ENCODE assay signal across 8 cellular contexts in genomic region chrX:15349046-15349445, GRCh38. TPM values are rescaled to one million over a fixed set of nuclear protein-coding genes. Genes with fewer than 3 reads are reported as not detected.
DNase-seq lines count a peak whose midpoint lies in the region; ATAC-seq and TF ChIP-seq lines count a peak whose summit lies in the region.

No MANE protein-coding gene starts in this region.

- no peak overlapping the region for H3K4me2 ChIP-seq in neural cell (ENCODE audit: low read length)

- H3K27ac ChIP-seq in neural cell (ENCODE audit: low read length): no peak overlapping the region

- no peak overlapping the region for H3K27ac Mint-ChIP-seq in T-helper 17 cell

- no peaks in the 10 kb centered on the region for H3K36me3 ChIP-seq in neural cell (ENCODE audit: insufficient read depth, low read length)

- no peaks in the 10 kb centered on the region for H3K79me2 ChIP-seq in neural cell (replicated peaks; ENCODE audit: insufficient read depth, low read length)

- no peaks in the 10 kb centered on the region for H3K4me1 Mint-ChIP-seq in T-helper 17 cell

- ATAC-seq in GM18870 (IDR thresholded peaks at IDR 0.05; ENCODE audit: unreplicated experiment): peak; percentile 70
- peak; percentile 35 for ATAC-seq in T-helper 17 cell
- ATAC-seq in HG03097 (IDR thresholded peaks at IDR 0.05; ENCODE audit: low FRiP score, unreplicated experiment): no peak

- TF ChIP-seq CTCF in fibroblast of mammary gland (conservative IDR thresholded peaks at IDR 0.05; ENCODE audit: control insufficient read depth, insufficient read depth, low read depth, low read length) (peak; percentile 66), neural cell (IDR thresholded peaks at IDR 0.05; ENCODE audit: poor library complexity, severe bottlenecking) (peak; percentile 73)

- no peak overlapping the region for H2AFZ ChIP-seq in neural cell (ENCODE audit: low read depth, low read length)

- H3K9me3 ChIP-seq in T-helper 17 cell (ENCODE audit: control insufficient read depth, low read length, poor library complexity, severe bottlenecking) (no peaks in the 10 kb centered on the region), neural cell (ENCODE audit: low read length) (no peaks in the 10 kb centered on the region)

- peak; percentile 76 for TF ChIP-seq RAD21 in neural cell (conservative IDR thresholded peaks at IDR 0.05)

- H3F3A ChIP-seq in neural cell (ENCODE audit: insufficient read depth, low read length, poor library complexity, severe bottlenecking): no peaks in the 10 kb centered on the region

- H3K27me3 Mint-ChIP-seq in T-helper 17 cell: peaks cover 2% of the 10 kb centered on the region

- H3K9ac ChIP-seq in neural cell (ENCODE audit: low read length): no peak overlapping the region

- H3K27me3 ChIP-seq in neural cell (ENCODE audit: insufficient read depth, low read depth, low read length): no peaks in the 10 kb centered on the region

- H4K20me1 ChIP-seq in neural cell (ENCODE audit: insufficient read depth): no peaks in the 10 kb centered on the region

- no peaks in the 10 kb centered on the region for H3K9me2 ChIP-seq in neural cell (ENCODE audit: insufficient read depth, low read length)

- no peak for TF ChIP-seq EP300 in neural cell (conservative IDR thresholded peaks at IDR 0.05; ENCODE audit: poor library complexity, severe bottlenecking)

- H3K4me3 ChIP-seq in fibroblast of mammary gland (ENCODE audit: control insufficient read depth, low read depth, low read length) (no peak overlapping the region), neural cell (ENCODE audit: low read length) (no peak overlapping the region)

- no peak overlapping the region for H3K4me3 Mint-ChIP-seq in T-helper 17 cell

- DNase-seq in COLO668 (lab: John Stamatoyannopoulos, UW; ENCODE audit: unreplicated experiment) (peak; percentile 20), NCI-H146 (lab: John Stamatoyannopoulos, UW) (peak; percentile 64), T-helper 17 cell (no peak), fibroblast of mammary gland (ENCODE audit: low read depth) (peak; percentile 79), NK-92 (lab: John Stamatoyannopoulos, UW; ENCODE audit: unreplicated experiment) (no peak)

- no peaks in the 10 kb centered on the region for H3K36me3 Mint-ChIP-seq in T-helper 17 cell (ENCODE audit: low read depth)

TF ChIP-seq in neural cell, 6 proteins besides CTCF, POLR2A, EP300 and RAD21:
- TF ChIP-seq EZH2 (IDR thresholded peaks at IDR 0.05; ENCODE audit: borderline replicate concordance, insufficient read depth, low read length, poor library complexity, severe bottlenecking) (no peak), SMC3 (conservative IDR thresholded peaks at IDR 0.05; ENCODE audit: poor library complexity) (peak; percentile 76)

RNA-seq across cellular contexts. Expression of gene PIGA, which starts 13.7 kb away (rescaled TPM):
- 100 to 1,000 TPM; 111 to 122 TPM for total RNA-seq in T-helper 17 cell
- 17.5 and 20.7 TPM in 2 replicates for polyA plus RNA-seq in neural cell
- 21.4 and 23.9 TPM in 2 replicates for polyA minus RNA-seq in neural cell

RNA-seq across cellular contexts. Expression of gene ASB11, which starts 33.6 kb away (rescaled TPM):
- not detected for total RNA-seq in T-helper 17 cell
- not detected in 2 replicates for polyA plus RNA-seq in neural cell
- not detected in 2 replicates for polyA minus RNA-seq in neural cell

RNA-seq across cellular contexts. Expression of gene VEGFD, which starts 35.2 kb away (rescaled TPM):
- not detected for total RNA-seq in T-helper 17 cell
- polyA plus RNA-seq in neural cell: not detected in 2 replicates
- polyA minus RNA-seq in neural cell: not detected in 2 replicates

Comparison
In these comparisons a context has a peak if more than half of its experiments do, and no peak if none do; other contexts are left out.
1. DNase-seq: peak in COLO668 (single experiment), NCI-H146 (single experiment) and fibroblast of mammary gland (single experiment); none in T-helper 17 cell (0 of 3) and NK-92 (single experiment).